1 cellular context compared by ENCODE assay signal in genomic region chr19:4059931-4060620, GRCh38.
A peak's percentile ranks its signal among the peaks of the same experiment; 100 is the strongest.
TF ChIP-seq lines count a peak whose summit lies in the region.

No MANE protein-coding gene starts in this region.

TF ChIP-seq in HepG2, 621 proteins besides CTCF, POLR2A, EP300 and RAD21 (continued from another document and continues in another):
- no peak for TF ChIP-seq ZNF276 (CRISPR knock-in tag; IDR thresholded peaks at IDR 0.05; ENCODE audit: low read depth)
- no peak for TF ChIP-seq HNF1B (CRISPR knock-in tag; IDR thresholded peaks at IDR 0.05)
- peak; percentile 72; the same call in 1 of the 2 replicates for TF ChIP-seq ADNP (CRISPR knock-in tag; IDR thresholded peaks at IDR 0.05)
- TF ChIP-seq CENPT (CRISPR knock-in tag; IDR thresholded peaks at IDR 0.05; ENCODE audit: low read depth): no peak
- TF ChIP-seq RBFOX2 (IDR thresholded peaks at IDR 0.05; ENCODE audit: low read depth, low read length): peak; percentile 77
- TF ChIP-seq RARG (CRISPR knock-in tag; IDR thresholded peaks at IDR 0.05; ENCODE audit: low read depth): no peak
- 0 out of 2 replicates have a peak, but pooled peaks have one; percentile 47 for TF ChIP-seq ZNF235 (CRISPR knock-in tag; IDR thresholded peaks at IDR 0.05; ENCODE audit: borderline replicate concordance)
- no peak for TF ChIP-seq DBP (CRISPR knock-in tag; IDR thresholded peaks at IDR 0.05; ENCODE audit: not compliant biosample characterization)
- TF ChIP-seq KLF15 (CRISPR knock-in tag; IDR thresholded peaks at IDR 0.05; ENCODE audit: borderline replicate concordance): no peak
- TF ChIP-seq FIP1L1 (IDR thresholded peaks at IDR 0.05; ENCODE audit: borderline replicate concordance, insufficient read depth, low read depth, low read length): no peak
- no peak for TF ChIP-seq ZFY (CRISPR knock-in tag; IDR thresholded peaks at IDR 0.05)
- TF ChIP-seq NCOR1 (IDR thresholded peaks at IDR 0.05; ENCODE audit: borderline replicate concordance, low read length): no peak
- no peak for TF ChIP-seq ZNF501 (CRISPR knock-in tag; IDR thresholded peaks at IDR 0.05)
- TF ChIP-seq HOXD1 (CRISPR knock-in tag; IDR thresholded peaks at IDR 0.05): no peak
- TF ChIP-seq SAFB2 (CRISPR knock-in tag; IDR thresholded peaks at IDR 0.05; ENCODE audit: borderline replicate concordance, low read depth): no peak
- peak; percentile 77; the same call in 1 of the 2 replicates for TF ChIP-seq KDM1A (CRISPR knock-in tag; IDR thresholded peaks at IDR 0.05)
- TF ChIP-seq ZNF318 (CRISPR knock-in tag; IDR thresholded peaks at IDR 0.05): no peak
- TF ChIP-seq ZNF629 (CRISPR knock-in tag; conservative IDR thresholded peaks at IDR 0.05): no peak
- TF ChIP-seq TBL1XR1 (IDR thresholded peaks at IDR 0.05; ENCODE audit: borderline replicate concordance, low read length, partially characterized antibody): no peak
- no peak for TF ChIP-seq ZBTB25 (CRISPR knock-in tag; IDR thresholded peaks at IDR 0.05)
- no peak for TF ChIP-seq ETS1 (CRISPR knock-in tag; IDR thresholded peaks at IDR 0.05)
- TF ChIP-seq ZNF713 (CRISPR knock-in tag; IDR thresholded peaks at IDR 0.05): no peak
- no peak for TF ChIP-seq ZNF614 (CRISPR knock-in tag; IDR thresholded peaks at IDR 0.05; ENCODE audit: borderline replicate concordance)
- TF ChIP-seq EHMT2 (IDR thresholded peaks at IDR 0.05; ENCODE audit: borderline replicate concordance, low read depth, low read length): no peak
- no peak for TF ChIP-seq ZNF225 (CRISPR knock-in tag; IDR thresholded peaks at IDR 0.05)
- TF ChIP-seq ZNF746 (CRISPR knock-in tag; IDR thresholded peaks at IDR 0.05): no peak
- no peak for TF ChIP-seq SNAPC2 (CRISPR knock-in tag; IDR thresholded peaks at IDR 0.05)
- no peak for TF ChIP-seq ZNF224 (CRISPR knock-in tag; IDR thresholded peaks at IDR 0.05)
- no peak for TF ChIP-seq ZNF503 (CRISPR knock-in tag; IDR thresholded peaks at IDR 0.05)
- TF ChIP-seq ZFP82 (CRISPR knock-in tag; IDR thresholded peaks at IDR 0.05; ENCODE audit: borderline replicate concordance): no peak
- no peak for TF ChIP-seq ZNF850 (CRISPR knock-in tag; conservative IDR thresholded peaks at IDR 0.05)
- no peak for TF ChIP-seq THAP7 (CRISPR knock-in tag; IDR thresholded peaks at IDR 0.05)
- no peak for TF ChIP-seq SUZ12 (IDR thresholded peaks at IDR 0.05; ENCODE audit: low read depth, low read length)
- no peak for TF ChIP-seq ZBED4 (CRISPR knock-in tag; IDR thresholded peaks at IDR 0.05; ENCODE audit: borderline replicate concordance)
- TF ChIP-seq ZNF468 (CRISPR knock-in tag; IDR thresholded peaks at IDR 0.05): no peak
- no peak for TF ChIP-seq ZNF20 (CRISPR knock-in tag; IDR thresholded peaks at IDR 0.05)
- TF ChIP-seq RXRB (CRISPR knock-in tag; IDR thresholded peaks at IDR 0.05; ENCODE audit: borderline replicate concordance): no peak
- no peak for TF ChIP-seq ZNF33B (CRISPR knock-in tag; IDR thresholded peaks at IDR 0.05)
- TF ChIP-seq FOXK2 (IDR thresholded peaks at IDR 0.05): no peak
- no peak for TF ChIP-seq NFYC (CRISPR knock-in tag; IDR thresholded peaks at IDR 0.05)
- TF ChIP-seq ZNF724P (CRISPR knock-in tag; IDR thresholded peaks at IDR 0.05; ENCODE audit: borderline replicate concordance): 0 out of 2 replicates have a peak, but pooled peaks have one; percentile 46
- no peak for TF ChIP-seq ZFP90 (CRISPR knock-in tag; IDR thresholded peaks at IDR 0.05; ENCODE audit: borderline replicate concordance)
- no peak for TF ChIP-seq MTF1 (CRISPR knock-in tag; IDR thresholded peaks at IDR 0.05)
